Comparison of ENCODE assay signal across 8 cellular contexts in genomic region chr1:34852677-34853217, GRCh38. TPM values are rescaled to one million over a fixed set of nuclear protein-coding genes. Genes with fewer than 3 reads are reported as not detected.
A peak's percentile ranks its signal among the peaks of the same experiment; 100 is the strongest.
DNase-seq lines count a peak whose midpoint lies in the region; ATAC-seq and TF ChIP-seq lines count a peak whose summit lies in the region.

No MANE protein-coding gene starts in this region.

- H3K4me1 Mint-ChIP-seq in H9, result peaks cover 27 to 32% of the 10 kb centered on the region in 2 experiments
- H3K4me1 Mint-ChIP-seq in activated T-helper 1 cell treated with anti-CD3 and anti-CD28 coated beads, Interleukin-12 subunit alpha, Interleukin-12 subunit beta, Interleukin-2, Interleukin-4 antibody, amounts not matched to agents 30 ng/mL and 10 ng/mL and 1 ng/mL, durations not matched to agents 14 hours and 24 hours and 36 hours (ENCODE audit: low read depth), result peaks cover 18% of the 10 kb centered on the region
- peaks cover 51% of the 10 kb centered on the region for H3K4me1 Mint-ChIP-seq in stimulated activated naive CD8-positive, alpha-beta T cell treated with anti-CD3 and anti-CD28 coated beads, Interleukin-15, amount 100 ng/mL, for 72 hours

- H2BK20ac ChIP-seq in H9 (ENCODE audit: low read depth, low read length, poor library complexity, severe bottlenecking), result no peak overlapping the region

- intact Hi-C loops in activated T-helper 1 cell treated with anti-CD3 and anti-CD28 coated beads, Interleukin-12 subunit alpha, Interleukin-12 subunit beta, Interleukin-2, Interleukin-4 antibody, amounts not matched to agents 30 ng/mL and 10 ng/mL and 1 ng/mL, durations not matched to agents 14 hours and 24 hours and 36 hours (cut with micrococcal nuclease), result loop anchor here (1.0 to 10.0 kb wide), 6 partner anchors 14 to 1602 kb away; partner anchors contain the start of genes KIAA0319L, NCDN, OSCP1 and ZSCAN20

- peak overlapping the region; percentile 88 to 98 (median 93) for H3K27ac Mint-ChIP-seq in H9
- H3K27ac Mint-ChIP-seq in activated T-helper 1 cell treated with anti-CD3 and anti-CD28 coated beads, Interleukin-12 subunit alpha, Interleukin-12 subunit beta, Interleukin-2, Interleukin-4 antibody, amounts not matched to agents 30 ng/mL and 10 ng/mL and 1 ng/mL, durations not matched to agents 14 hours and 24 hours and 36 hours, result no peak overlapping the region
- H3K27ac Mint-ChIP-seq in stimulated activated naive CD8-positive, alpha-beta T cell treated with anti-CD3 and anti-CD28 coated beads, Interleukin-15, amount 100 ng/mL, for 72 hours, result no peak overlapping the region

- H3K79me2 ChIP-seq in H9 (ENCODE audit: insufficient read depth, low read length), result peaks cover 6% of the 10 kb centered on the region; the same call in 1 of the 2 replicates
- peaks cover 6% of the 10 kb centered on the region for H3K79me2 ChIP-seq in neural cell (replicated peaks; ENCODE audit: insufficient read depth, low read length)

- no peak overlapping the region for H2BK120ac ChIP-seq in H9 (ENCODE audit: low read depth, low read length, poor library complexity, severe bottlenecking)

- no peak for TF ChIP-seq EP300 in neural cell (conservative IDR thresholded peaks at IDR 0.05; ENCODE audit: poor library complexity, severe bottlenecking)

- no peaks in the 10 kb centered on the region for H4K20me1 ChIP-seq in H9 (ENCODE audit: control insufficient read depth, insufficient read depth, insufficient read length)
- no peaks in the 10 kb centered on the region for H4K20me1 ChIP-seq in neural cell (ENCODE audit: insufficient read depth)

- H2AK5ac ChIP-seq in H9 (ENCODE audit: insufficient read length, low read length), result no peak overlapping the region

- H3K9me3 Mint-ChIP-seq in H9, result 0 out of 5 replicates have a peak, but pooled peaks cover 0 to 3% of the 10 kb centered on the region in 2 experiments
- no peaks in the 10 kb centered on the region for H3K9me3 Mint-ChIP-seq in activated T-helper 1 cell treated with anti-CD3 and anti-CD28 coated beads, Interleukin-12 subunit alpha, Interleukin-12 subunit beta, Interleukin-2, Interleukin-4 antibody, amounts not matched to agents 30 ng/mL and 10 ng/mL and 1 ng/mL, durations not matched to agents 14 hours and 24 hours and 36 hours
- no peaks in the 10 kb centered on the region for H3K9me3 Mint-ChIP-seq in stimulated activated naive CD8-positive, alpha-beta T cell treated with anti-CD3 and anti-CD28 coated beads, Interleukin-15, amount 100 ng/mL, for 72 hours

- no peaks in the 10 kb centered on the region for H3K27me3 Mint-ChIP-seq in H9 (ENCODE audit: low read depth)
- H3K27me3 Mint-ChIP-seq in activated T-helper 1 cell treated with anti-CD3 and anti-CD28 coated beads, Interleukin-12 subunit alpha, Interleukin-12 subunit beta, Interleukin-2, Interleukin-4 antibody, amounts not matched to agents 30 ng/mL and 10 ng/mL and 1 ng/mL, durations not matched to agents 14 hours and 24 hours and 36 hours (ENCODE audit: insufficient read depth), result no peaks in the 10 kb centered on the region
- H3K27me3 Mint-ChIP-seq in stimulated activated naive CD8-positive, alpha-beta T cell treated with anti-CD3 and anti-CD28 coated beads, Interleukin-15, amount 100 ng/mL, for 72 hours, result no peaks in the 10 kb centered on the region

- peaks cover 15 to 35% (median 26%) of the 10 kb centered on the region in 3 experiments; a peak in 6 of 7 replicates for H3K36me3 Mint-ChIP-seq in H9 (ENCODE audit: insufficient read depth in 1 of 3, low read depth in 3 of 3)
- peaks cover 24% of the 10 kb centered on the region for H3K36me3 Mint-ChIP-seq in activated T-helper 1 cell treated with anti-CD3 and anti-CD28 coated beads, Interleukin-12 subunit alpha, Interleukin-12 subunit beta, Interleukin-2, Interleukin-4 antibody, amounts not matched to agents 30 ng/mL and 10 ng/mL and 1 ng/mL, durations not matched to agents 14 hours and 24 hours and 36 hours (ENCODE audit: low read depth)

- no peak overlapping the region for H3K4ac ChIP-seq in H9 (ENCODE audit: low read depth, low read length)

- no peak overlapping the region for H4K8ac ChIP-seq in H9 (replicated peaks; ENCODE audit: insufficient read length, low read depth, low read length)

- no peak overlapping the region for H4K5ac ChIP-seq in H9 (ENCODE audit: insufficient read length, low read depth, low read length)

- TF ChIP-seq CTCF in H9 (conservative IDR thresholded peaks at IDR 0.05) (peak; percentile 99), fibroblast of the aortic adventitia (IDR thresholded peaks at IDR 0.05; ENCODE audit: insufficient read depth, low read length) (peak; percentile 90), neural cell (IDR thresholded peaks at IDR 0.05; ENCODE audit: poor library complexity, severe bottlenecking) (peak; percentile 99)

- H3K27me3 ChIP-seq in H9 (ENCODE audit: insufficient read depth, low read length) (no peaks in the 10 kb centered on the region), neural cell (ENCODE audit: insufficient read depth, low read depth, low read length) (no peaks in the 10 kb centered on the region)

- H3K56ac ChIP-seq in H9 (ENCODE audit: insufficient read length, low read depth, low read length), result no peak overlapping the region

- H3K36me3 ChIP-seq in neural cell (ENCODE audit: insufficient read depth, low read length), result no peaks in the 10 kb centered on the region

- no peak overlapping the region for H3K9ac ChIP-seq in H9 (ENCODE audit: extremely low read depth, insufficient read length, low read length)
- H3K9ac ChIP-seq in neural cell (ENCODE audit: low read length), result no peak overlapping the region

- H3K4me3 Mint-ChIP-seq in H9, result no peak overlapping the region
- H3K4me3 Mint-ChIP-seq in activated T-helper 1 cell treated with anti-CD3 and anti-CD28 coated beads, Interleukin-12 subunit alpha, Interleukin-12 subunit beta, Interleukin-2, Interleukin-4 antibody, amounts not matched to agents 30 ng/mL and 10 ng/mL and 1 ng/mL, durations not matched to agents 14 hours and 24 hours and 36 hours, result no peak overlapping the region
- H3K4me3 Mint-ChIP-seq in stimulated activated naive CD8-positive, alpha-beta T cell treated with anti-CD3 and anti-CD28 coated beads, Interleukin-15, amount 100 ng/mL, for 72 hours, result no peak overlapping the region

- no peaks in the 10 kb centered on the region for H3K9me3 ChIP-seq in H9 (ENCODE audit: control insufficient read depth, low read depth, low read length)
- H3K9me3 ChIP-seq in neural cell (ENCODE audit: low read length), result no peaks in the 10 kb centered on the region

- H4K91ac ChIP-seq in H9 (ENCODE audit: insufficient read length, low read depth, low read length), result no peak overlapping the region

- no peaks in the 10 kb centered on the region for H3K23me2 ChIP-seq in H9 (ENCODE audit: insufficient read length, low read depth, low read length, poor library complexity, severe bottlenecking)

- no peaks in the 10 kb centered on the region for H3F3A ChIP-seq in neural cell (ENCODE audit: insufficient read depth, low read length, poor library complexity, severe bottlenecking)

- H3K4me1 ChIP-seq in H9 (ENCODE audit: insufficient read depth, low read length), result peaks cover 5% of the 10 kb centered on the region; the same call in 1 of the 2 replicates

- no peak overlapping the region for H2BK5ac ChIP-seq in H9 (ENCODE audit: insufficient read length, low read length)

- no peak overlapping the region for H2AFZ ChIP-seq in H9 (ENCODE audit: low read length)
- H2AFZ ChIP-seq in neural cell (ENCODE audit: low read depth, low read length), result no peak overlapping the region

- H3K79me1 ChIP-seq in H9 (ENCODE audit: insufficient read depth, low read depth, low read length, poor library complexity, severe bottlenecking), result no peaks in the 10 kb centered on the region

- H3K9me2 ChIP-seq in neural cell (ENCODE audit: insufficient read depth, low read length), result no peaks in the 10 kb centered on the region

- WGBS in H9 (ENCODE audit: extremely low coverage, insufficient read length, low lambda C conversion rate), result no CpG with 5 or more reads among the region's 6 CpGs

- ATAC-seq in stimulated activated naive CD8-positive, alpha-beta T cell treated with anti-CD3 and anti-CD28 coated beads, Interleukin-15, amount 100 ng/mL, for 72 hours, result peak; percentile 100

- peak; percentile 90 for TF ChIP-seq RAD21 in neural cell (conservative IDR thresholded peaks at IDR 0.05)

- no peak overlapping the region for H2BK15ac ChIP-seq in H9 (ENCODE audit: low read depth, low read length)

- H3K4me3 ChIP-seq in fibroblast of the aortic adventitia (ENCODE audit: low read depth, low read length) (no peak overlapping the region), neural cell (ENCODE audit: low read length) (no peak overlapping the region)

- no peak overlapping the region for H3K23ac ChIP-seq in H9 (ENCODE audit: insufficient read length, low read depth, low read length)

- DNase-seq in G401 (ENCODE audit: low spot score) (peak; percentile 97), H9 (peak; percentile 98), LoVo (ENCODE audit: low spot score) (peak; percentile 86), RPMI7951 (ENCODE audit: low read depth) (peak; percentile 91), fibroblast of the aortic adventitia (ENCODE audit: low read depth) (peak; percentile 94)
- DNase-seq in activated T-helper 1 cell treated with anti-CD3 and anti-CD28 coated beads, Interleukin-12 subunit alpha, Interleukin-12 subunit beta, Interleukin-2, Interleukin-4 antibody, amounts not matched to agents 30 ng/mL and 10 ng/mL and 1 ng/mL, durations not matched to agents 14 hours and 24 hours and 36 hours (ENCODE audit: low spot score), result peak; percentile 87
- peak; percentile 88 to 93 for DNase-seq in stimulated activated naive CD8-positive, alpha-beta T cell treated with anti-CD3 and anti-CD28 coated beads, Interleukin-15, amount 100 ng/mL, for 72 hours

- no peak overlapping the region for H3K18ac ChIP-seq in H9 (ENCODE audit: insufficient read length, low read depth, low read length)

- H3K14ac ChIP-seq in H9 (ENCODE audit: insufficient read depth, low read length), result no peak overlapping the region

- H3K27ac ChIP-seq in H9 (ENCODE audit: insufficient read length, low read depth, low read length) (no peak overlapping the region), neural cell (ENCODE audit: low read length) (peak overlapping the region; percentile 51)

- no peak overlapping the region for H2BK12ac ChIP-seq in H9 (ENCODE audit: insufficient read length, low read depth, low read length)

- no peak overlapping the region for H3K4me2 ChIP-seq in H9 (ENCODE audit: insufficient read depth, insufficient read length, low read length)
- no peak overlapping the region for H3K4me2 ChIP-seq in neural cell (ENCODE audit: low read length)

- in situ Hi-C loops in G401 (cut with HindIII; ENCODE audit: low sequenced_read_pairs), result no loop called here

- H3T11ph ChIP-seq in H9 (ENCODE audit: low read length), result no peak overlapping the region

RNA-seq across cellular contexts. Expression of gene SMIM12, which starts 6.8 kb away (rescaled TPM):
- total RNA-seq in G401 (2014; rRNA removed; shearing (Covaris generic)), result 64.5 and 72.1 TPM in 2 replicates
- total RNA-seq in H9 (2021) (40.9 TPM in 2 replicates), fibroblast of the aortic adventitia (ENCODE audit: low replicate concordance) (9.7 and 24.9 TPM in 2 replicates)
- total RNA-seq in RPMI7951 (2014; rRNA removed; shearing (Covaris generic)), result 31.5 and 47.6 TPM in 2 replicates
- total RNA-seq in activated T-helper 1 cell treated with anti-CD3 and anti-CD28 coated beads, Interleukin-12 subunit alpha, Interleukin-12 subunit beta, Interleukin-2, Interleukin-4 antibody, amounts not matched to agents 30 ng/mL and 10 ng/mL and 1 ng/mL, durations not matched to agents 14 hours and 24 hours and 36 hours, result 62.4 and 66.2 TPM in 2 replicates
- 39.9 and 42.6 TPM in 2 replicates for polyA plus RNA-seq in neural cell
- polyA minus RNA-seq in neural cell, result 18.3 and 22.1 TPM in 2 replicates

RNA-seq across cellular contexts. Expression of gene GJA4, which starts 59.9 kb away (rescaled TPM):
- not detected in 2 replicates for total RNA-seq in G401 (2014; rRNA removed; shearing (Covaris generic))
- total RNA-seq in H9 (2021) (1.4 and 2.1 TPM in 2 replicates), fibroblast of the aortic adventitia (ENCODE audit: low replicate concordance) (not detected in 2 replicates)
- not detected in 2 replicates for total RNA-seq in RPMI7951 (2014; rRNA removed; shearing (Covaris generic))
- not detected in 2 replicates for total RNA-seq in activated T-helper 1 cell treated with anti-CD3 and anti-CD28 coated beads, Interleukin-12 subunit alpha, Interleukin-12 subunit beta, Interleukin-2, Interleukin-4 antibody, amounts not matched to agents 30 ng/mL and 10 ng/mL and 1 ng/mL, durations not matched to agents 14 hours and 24 hours and 36 hours
- not detected in 2 replicates for polyA plus RNA-seq in neural cell
- not detected in 2 replicates for polyA minus RNA-seq in neural cell

Comparison
In these comparisons a context has a peak if more than half of its experiments do, and no peak if none do; other contexts are left out.
1. H3K27ac Mint-ChIP-seq: peak in H9 (3 of 3); none in activated T-helper 1 cell treated with anti-CD3 and anti-CD28 coated beads, Interleukin-12 subunit alpha, Interleukin-12 subunit beta, Interleukin-2, Interleukin-4 antibody, amounts not matched to agents 30 ng/mL and 10 ng/mL and 1 ng/mL, durations not matched to agents 14 hours and 24 hours and 36 hours (single experiment) and stimulated activated naive CD8-positive, alpha-beta T cell treated with anti-CD3 and anti-CD28 coated beads, Interleukin-15, amount 100 ng/mL, for 72 hours (0 of 2).
2. Peak in every context shown above with its lines, with median percentiles within 50 percentile points of each other: DNase-seq and CTCF ChIP-seq.